8 cellular contexts compared by ENCODE assay signal in the genomic region with DNA sequence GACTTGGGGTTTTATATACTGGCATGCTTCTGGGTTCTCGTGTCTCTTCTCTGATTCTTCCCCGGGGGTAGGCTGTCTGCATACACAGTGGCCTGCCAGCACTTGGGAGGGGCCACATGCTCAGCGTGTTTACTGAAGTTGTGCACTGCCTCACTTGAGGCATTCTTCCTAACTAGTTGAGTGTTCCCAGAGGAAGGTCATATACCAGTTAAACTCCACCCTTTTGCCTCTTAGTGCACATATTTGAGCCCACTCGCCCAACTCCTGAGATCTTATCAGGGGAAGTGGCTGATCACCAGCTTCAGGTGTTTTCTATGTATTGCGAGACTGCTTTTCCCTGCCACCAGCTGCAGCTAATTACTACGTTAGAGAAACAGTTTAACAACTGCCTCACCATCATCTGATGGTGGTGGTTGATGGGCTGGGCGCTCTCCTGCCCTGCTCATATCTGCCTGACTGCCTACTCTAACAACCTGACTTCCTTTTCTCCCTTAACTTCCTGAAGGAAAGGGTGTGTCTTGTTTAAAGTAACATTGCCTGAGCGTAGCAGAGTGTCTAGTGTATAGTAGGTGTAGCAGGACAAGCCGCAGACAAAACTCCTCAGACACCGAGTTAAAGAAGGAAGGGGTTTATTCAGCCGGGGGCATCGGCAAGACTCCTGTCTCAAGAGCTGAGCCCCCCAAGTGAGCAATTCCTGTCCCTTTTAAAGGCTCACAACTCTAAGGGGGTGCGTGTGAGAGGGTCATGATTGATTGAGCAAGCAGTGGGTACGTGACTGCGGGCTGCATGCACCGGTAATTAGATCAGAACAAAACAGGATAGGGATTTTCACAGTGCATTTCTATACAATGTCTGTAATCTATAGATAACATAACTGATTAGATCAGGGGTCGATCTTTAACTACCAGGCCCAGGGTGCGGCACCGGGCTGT.
DNase-seq lines count a peak whose midpoint lies in the region; ATAC-seq and TF ChIP-seq lines count a peak whose summit lies in the region.

No MANE protein-coding gene starts in this region.

- no peaks in the 10 kb centered on the region for H3K79me2 ChIP-seq in OCI-LY7 (ENCODE audit: insufficient read depth, low read depth, low read length)

- no peaks in the 10 kb centered on the region for H3K9me3 ChIP-seq in OCI-LY7 (ENCODE audit: low read length)
- H3K9me3 ChIP-seq in duodenal mucosa (ENCODE audit: control insufficient read depth in 1 of 2, low read length in 2 of 2), result no peaks in the 10 kb centered on the region

- peak overlapping the region; percentile 69 for H2AFZ ChIP-seq in OCI-LY7 (ENCODE audit: low read length)

- peak overlapping the region; percentile 30 for H3K4me3 Mint-ChIP-seq in stimulated activated effector memory CD8-positive, alpha-beta T cell treated with anti-CD3 and anti-CD28 coated beads, Interleukin-12 subunit alpha, Interleukin-12 subunit beta, amount 100 ng/mL, for 72 hours

- BruUV-seq in OCI-LY7 (replicated peaks; lab: Mats Ljungman, UMichigan), result no TSS peak

- peak overlapping the region; percentile 31 for H3K27ac ChIP-seq in OCI-LY7 (ENCODE audit: low read depth, low read length, poor library complexity, severe bottlenecking)
- peak overlapping the region; percentile 59 for H3K27ac ChIP-seq in duodenal mucosa (ENCODE audit: low read depth, low read length)

- no peaks in the 10 kb centered on the region for H3K9me3 Mint-ChIP-seq in stimulated activated effector memory CD8-positive, alpha-beta T cell treated with anti-CD3 and anti-CD28 coated beads, Interleukin-12 subunit alpha, Interleukin-12 subunit beta, amount 100 ng/mL, for 72 hours

- peak overlapping the region; percentile 68 for H3K27ac Mint-ChIP-seq in stimulated activated effector memory CD8-positive, alpha-beta T cell treated with anti-CD3 and anti-CD28 coated beads, Interleukin-12 subunit alpha, Interleukin-12 subunit beta, amount 100 ng/mL, for 72 hours

- CTCF ChIA-PET in OCI-LY7 (lab: Charles Lee; ENCODE audit: unreplicated experiment), result interaction anchor here (0.6 to 1.4 kb wide), 2 partner anchors 92 to 102 kb away, joined by 3 read pairs; no protein-coding TSS in a partner anchor

- peak; percentile 40 for ATAC-seq in stimulated activated effector memory CD8-positive, alpha-beta T cell treated with anti-CD3 and anti-CD28 coated beads, Interleukin-12 subunit alpha, Interleukin-12 subunit beta, amount 100 ng/mL, for 72 hours
- ATAC-seq in HG03196 (IDR thresholded peaks at IDR 0.05; ENCODE audit: unreplicated experiment) (no peak), GM19452 (IDR thresholded peaks at IDR 0.05; ENCODE audit: unreplicated experiment) (no peak)

- H3K27me3 ChIP-seq in duodenal mucosa (ENCODE audit: control insufficient read depth in 1 of 2, insufficient read depth in 2 of 2, low read length in 2 of 2), result no peaks in the 10 kb centered on the region

- intact Hi-C loops in OCI-LY7 (cut with micrococcal nuclease; ENCODE audit: unreplicated experiment), result loop anchor here (1.0 kb wide), 2 partner anchors 58 to 99 kb away; no protein-coding TSS in a partner anchor

- H3K4me1 Mint-ChIP-seq in stimulated activated effector memory CD8-positive, alpha-beta T cell treated with anti-CD3 and anti-CD28 coated beads, Interleukin-12 subunit alpha, Interleukin-12 subunit beta, amount 100 ng/mL, for 72 hours, result peaks cover 20% of the 10 kb centered on the region

- no peaks in the 10 kb centered on the region for H3K9me2 ChIP-seq in OCI-LY7 (ENCODE audit: insufficient read depth, low read length)

- DNase-seq in NCI-H1417 (lab: John Stamatoyannopoulos, UW) (peak; percentile 16 to 66 (median 57)), NCI-H1417 treated with DMSO at 0.1 percent for 48 hours (lab: John Stamatoyannopoulos, UW) (no peak), OCI-LY7 (ENCODE audit: low spot score) (peak; percentile 62), cerebellum (ENCODE audit: low spot score) (no peak)
- DNase-seq in stimulated activated effector memory CD8-positive, alpha-beta T cell treated with anti-CD3 and anti-CD28 coated beads, Interleukin-12 subunit alpha, Interleukin-12 subunit beta, amount 100 ng/mL, for 72 hours (ENCODE audit: low spot score in 2 of 2), result no peak

- H3K36me3 Mint-ChIP-seq in stimulated activated effector memory CD8-positive, alpha-beta T cell treated with anti-CD3 and anti-CD28 coated beads, Interleukin-12 subunit alpha, Interleukin-12 subunit beta, amount 100 ng/mL, for 72 hours, result no peaks in the 10 kb centered on the region

- H4K20me1 ChIP-seq in OCI-LY7 (ENCODE audit: insufficient read depth, low read length), result no peaks in the 10 kb centered on the region

- POLR2A ChIA-PET in OCI-LY7 (lab: Charles Lee), result interaction anchor here (0.5 to 1.3 kb wide), 8 partner anchors 9 to 99 kb away, joined by 3 to 4 read pairs (median 3); no protein-coding TSS in a partner anchor

- H3K36me3 ChIP-seq in OCI-LY7 (ENCODE audit: insufficient read depth, low read length), result no peaks in the 10 kb centered on the region
- no peaks in the 10 kb centered on the region for H3K36me3 ChIP-seq in duodenal mucosa (ENCODE audit: control insufficient read depth in 1 of 2, insufficient read depth in 2 of 2, low read length in 2 of 2)

- no peak overlapping the region for H3K4me3 ChIP-seq in OCI-LY7 (ENCODE audit: low read depth, low read length, poor library complexity, severe bottlenecking)
- peak overlapping the region; percentile 43 to 46 for H3K4me3 ChIP-seq in duodenal mucosa (ENCODE audit: low read depth in 1 of 2, low read length in 2 of 2)

- H3K4me2 ChIP-seq in OCI-LY7 (ENCODE audit: low read length), result peak overlapping the region; percentile 48

- H3K9ac ChIP-seq in duodenal mucosa (ENCODE audit: low read depth in 1 of 2, low read length in 2 of 2), result peak overlapping the region in 1 of 2 donors; percentile 39

- no peak for TF ChIP-seq CTCF in OCI-LY7 (conservative IDR thresholded peaks at IDR 0.05; ENCODE audit: low read length)

- H3K4me1 ChIP-seq in OCI-LY7 (ENCODE audit: insufficient read depth, low read length, poor library complexity, severe bottlenecking), result peaks cover 61% of the 10 kb centered on the region
- peaks cover 52 to 63% of the 10 kb centered on the region in 2 donors for H3K4me1 ChIP-seq in duodenal mucosa (ENCODE audit: control insufficient read depth in 1 of 2, insufficient read depth in 2 of 2, low read length in 2 of 2)

Comparison
In these comparisons a context has a peak if more than half of its experiments do, and no peak if none do; other contexts are left out.
1. DNase-seq: peak in NCI-H1417 (3 of 3) and OCI-LY7 (single experiment); none in NCI-H1417 treated with DMSO at 0.1 percent for 48 hours (single experiment), stimulated activated effector memory CD8-positive, alpha-beta T cell treated with anti-CD3 and anti-CD28 coated beads, Interleukin-12 subunit alpha, Interleukin-12 subunit beta, amount 100 ng/mL, for 72 hours (0 of 2) and cerebellum (single experiment).